Comparison of ENCODE assay signal across 8 cellular contexts in genomic region chr17:68089881-68090280, GRCh38. TPM values are rescaled to one million over a fixed set of nuclear protein-coding genes. Genes with fewer than 3 reads are reported as not detected.
DNase-seq lines count a peak whose midpoint lies in the region; ATAC-seq and TF ChIP-seq lines count a peak whose summit lies in the region.

No MANE protein-coding gene starts in this region.

- H3K27ac ChIP-seq in MM.1S (ENCODE audit: low read length): no peak overlapping the region

- H3K9ac ChIP-seq in MM.1S (ENCODE audit: low read length): no peak overlapping the region

- no peak for TF ChIP-seq POLR2A in lower leg skin (IDR thresholded peaks at IDR 0.05)

- no peaks in the 10 kb centered on the region for H3K27me3 ChIP-seq in MM.1S (replicated peaks; ENCODE audit: insufficient read depth, low read length)

- intact Hi-C loops in lower leg skin (cut with DNase I; ENCODE audit: low total_unique reads): no loop called here

- no peak overlapping the region for H3K4me2 ChIP-seq in MM.1S (ENCODE audit: low read depth, low read length)

- H3K4me3 ChIP-seq in lower leg skin (ENCODE audit: low read depth, poor library complexity, severe bottlenecking): no peak overlapping the region
- no peak overlapping the region for H3K4me3 ChIP-seq in MM.1S (ENCODE audit: low read length)

- H2AFZ ChIP-seq in MM.1S (ENCODE audit: low read length): no peak overlapping the region

- no peaks in the 10 kb centered on the region for H3K36me3 ChIP-seq in MM.1S (replicated peaks; ENCODE audit: insufficient read depth, low read length)

- H3K9me3 ChIP-seq in MM.1S (replicated peaks; ENCODE audit: insufficient read depth, low read length): no peaks in the 10 kb centered on the region

- H4K20me1 ChIP-seq in MM.1S (ENCODE audit: insufficient read depth, low read length): no peaks in the 10 kb centered on the region

- peaks cover 24% of the 10 kb centered on the region for H3K4me1 ChIP-seq in MM.1S (ENCODE audit: low read length)

- WGBS in lower leg skin, 2 donors: 28 to 45% methylated on average over 3 of the region's 3 CpGs

- peak; percentile 56 for ATAC-seq in HG02852 (IDR thresholded peaks at IDR 0.05; ENCODE audit: unreplicated experiment)
- ATAC-seq in GM21825 (IDR thresholded peaks at IDR 0.05; ENCODE audit: unreplicated experiment): no peak

- H3K9me2 ChIP-seq in MM.1S (replicated peaks; ENCODE audit: insufficient read depth, low read length): no peaks in the 10 kb centered on the region

- H3K79me2 ChIP-seq in MM.1S (ENCODE audit: low read length): no peaks in the 10 kb centered on the region

- TF ChIP-seq CTCF in lower leg skin (IDR thresholded peaks at IDR 0.05) (no peak), MM.1S (IDR thresholded peaks at IDR 0.05; ENCODE audit: low read length) (no peak)

- DNase-seq in DMS79 treated with DMSO at 0.1 percent for 48 hours (lab: John Stamatoyannopoulos, UW): peak; percentile 65
- peak; percentile 91 for DNase-seq in SW480 (ENCODE audit: low spot score)
- DNase-seq in lower leg skin (ENCODE audit: low spot score in 2 of 2): peak; percentile 50 to 79
- DNase-seq in NCI-H2171 treated with DMSO at 0.1 percent for 48 hours (lab: John Stamatoyannopoulos, UW): no peak
- no peak for DNase-seq in MM.1S
- no peak for DNase-seq in effector CD4-positive, alpha-beta T cell

- H3F3A ChIP-seq in MM.1S (ENCODE audit: insufficient read depth, low read length): peaks cover 17% of the 10 kb centered on the region

RNA-seq across cellular contexts. Expression of gene KPNA2, which starts 54.3 kb away (rescaled TPM):
- 10 to 100 TPM; 10.6 to 29.7 (median 16.4) TPM for total RNA-seq in lower leg skin

Comparison
In these comparisons a context has a peak if more than half of its experiments do, and no peak if none do; other contexts are left out.
1. DNase-seq: peak in DMS79 treated with DMSO at 0.1 percent for 48 hours (single experiment), SW480 (single experiment) and lower leg skin (2 of 2); none in NCI-H2171 treated with DMSO at 0.1 percent for 48 hours (single experiment), MM.1S (single experiment) and effector CD4-positive, alpha-beta T cell (single experiment).